Comparison of ENCODE assay signal across 1 cellular context in the genomic region with DNA sequence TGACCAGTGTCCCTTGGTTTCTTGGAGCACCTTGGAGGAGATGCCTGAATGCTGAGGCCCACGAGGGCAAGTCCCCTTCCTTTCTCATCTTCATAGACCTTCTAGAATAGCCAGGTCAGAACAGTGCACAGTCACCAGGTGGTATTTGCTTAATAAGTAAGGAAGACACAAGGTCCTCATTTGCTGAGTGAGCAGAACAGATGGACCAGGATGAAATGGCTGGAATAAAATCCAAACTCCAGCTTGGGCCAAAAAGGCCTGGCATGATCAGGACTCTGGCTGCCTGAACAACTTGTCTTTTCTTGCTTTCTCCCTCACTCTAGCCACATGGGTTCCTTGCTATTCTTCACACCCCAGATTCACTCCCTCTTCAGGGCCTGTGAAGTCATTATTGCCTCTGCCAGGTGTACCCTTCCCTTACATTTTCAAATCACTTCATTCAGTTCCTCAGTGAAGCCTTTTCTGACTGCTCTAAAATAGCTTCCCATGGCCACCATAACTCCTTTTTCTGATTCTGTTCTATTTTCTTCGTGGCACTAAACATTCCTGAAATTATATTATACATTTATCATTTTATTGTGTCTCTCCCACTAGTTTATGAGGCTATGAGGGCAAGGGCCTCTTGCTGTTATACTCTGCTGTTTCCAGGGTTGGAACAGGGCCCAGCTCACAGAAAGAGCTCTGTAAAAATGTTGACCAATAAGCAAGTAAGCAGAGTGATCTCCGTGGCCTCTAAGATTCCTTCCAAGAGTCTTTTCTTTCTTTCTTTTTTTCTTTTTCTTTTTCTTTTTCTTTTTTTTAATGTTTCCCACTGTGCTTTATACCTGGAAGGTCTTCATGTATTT.
TF ChIP-seq lines count a peak whose summit lies in the region.

No MANE protein-coding gene starts in this region.

TF ChIP-seq in GM23338, 12 proteins besides CTCF, POLR2A, EP300 and RAD21 (continued from another document):
- TF ChIP-seq, protein P1, sequence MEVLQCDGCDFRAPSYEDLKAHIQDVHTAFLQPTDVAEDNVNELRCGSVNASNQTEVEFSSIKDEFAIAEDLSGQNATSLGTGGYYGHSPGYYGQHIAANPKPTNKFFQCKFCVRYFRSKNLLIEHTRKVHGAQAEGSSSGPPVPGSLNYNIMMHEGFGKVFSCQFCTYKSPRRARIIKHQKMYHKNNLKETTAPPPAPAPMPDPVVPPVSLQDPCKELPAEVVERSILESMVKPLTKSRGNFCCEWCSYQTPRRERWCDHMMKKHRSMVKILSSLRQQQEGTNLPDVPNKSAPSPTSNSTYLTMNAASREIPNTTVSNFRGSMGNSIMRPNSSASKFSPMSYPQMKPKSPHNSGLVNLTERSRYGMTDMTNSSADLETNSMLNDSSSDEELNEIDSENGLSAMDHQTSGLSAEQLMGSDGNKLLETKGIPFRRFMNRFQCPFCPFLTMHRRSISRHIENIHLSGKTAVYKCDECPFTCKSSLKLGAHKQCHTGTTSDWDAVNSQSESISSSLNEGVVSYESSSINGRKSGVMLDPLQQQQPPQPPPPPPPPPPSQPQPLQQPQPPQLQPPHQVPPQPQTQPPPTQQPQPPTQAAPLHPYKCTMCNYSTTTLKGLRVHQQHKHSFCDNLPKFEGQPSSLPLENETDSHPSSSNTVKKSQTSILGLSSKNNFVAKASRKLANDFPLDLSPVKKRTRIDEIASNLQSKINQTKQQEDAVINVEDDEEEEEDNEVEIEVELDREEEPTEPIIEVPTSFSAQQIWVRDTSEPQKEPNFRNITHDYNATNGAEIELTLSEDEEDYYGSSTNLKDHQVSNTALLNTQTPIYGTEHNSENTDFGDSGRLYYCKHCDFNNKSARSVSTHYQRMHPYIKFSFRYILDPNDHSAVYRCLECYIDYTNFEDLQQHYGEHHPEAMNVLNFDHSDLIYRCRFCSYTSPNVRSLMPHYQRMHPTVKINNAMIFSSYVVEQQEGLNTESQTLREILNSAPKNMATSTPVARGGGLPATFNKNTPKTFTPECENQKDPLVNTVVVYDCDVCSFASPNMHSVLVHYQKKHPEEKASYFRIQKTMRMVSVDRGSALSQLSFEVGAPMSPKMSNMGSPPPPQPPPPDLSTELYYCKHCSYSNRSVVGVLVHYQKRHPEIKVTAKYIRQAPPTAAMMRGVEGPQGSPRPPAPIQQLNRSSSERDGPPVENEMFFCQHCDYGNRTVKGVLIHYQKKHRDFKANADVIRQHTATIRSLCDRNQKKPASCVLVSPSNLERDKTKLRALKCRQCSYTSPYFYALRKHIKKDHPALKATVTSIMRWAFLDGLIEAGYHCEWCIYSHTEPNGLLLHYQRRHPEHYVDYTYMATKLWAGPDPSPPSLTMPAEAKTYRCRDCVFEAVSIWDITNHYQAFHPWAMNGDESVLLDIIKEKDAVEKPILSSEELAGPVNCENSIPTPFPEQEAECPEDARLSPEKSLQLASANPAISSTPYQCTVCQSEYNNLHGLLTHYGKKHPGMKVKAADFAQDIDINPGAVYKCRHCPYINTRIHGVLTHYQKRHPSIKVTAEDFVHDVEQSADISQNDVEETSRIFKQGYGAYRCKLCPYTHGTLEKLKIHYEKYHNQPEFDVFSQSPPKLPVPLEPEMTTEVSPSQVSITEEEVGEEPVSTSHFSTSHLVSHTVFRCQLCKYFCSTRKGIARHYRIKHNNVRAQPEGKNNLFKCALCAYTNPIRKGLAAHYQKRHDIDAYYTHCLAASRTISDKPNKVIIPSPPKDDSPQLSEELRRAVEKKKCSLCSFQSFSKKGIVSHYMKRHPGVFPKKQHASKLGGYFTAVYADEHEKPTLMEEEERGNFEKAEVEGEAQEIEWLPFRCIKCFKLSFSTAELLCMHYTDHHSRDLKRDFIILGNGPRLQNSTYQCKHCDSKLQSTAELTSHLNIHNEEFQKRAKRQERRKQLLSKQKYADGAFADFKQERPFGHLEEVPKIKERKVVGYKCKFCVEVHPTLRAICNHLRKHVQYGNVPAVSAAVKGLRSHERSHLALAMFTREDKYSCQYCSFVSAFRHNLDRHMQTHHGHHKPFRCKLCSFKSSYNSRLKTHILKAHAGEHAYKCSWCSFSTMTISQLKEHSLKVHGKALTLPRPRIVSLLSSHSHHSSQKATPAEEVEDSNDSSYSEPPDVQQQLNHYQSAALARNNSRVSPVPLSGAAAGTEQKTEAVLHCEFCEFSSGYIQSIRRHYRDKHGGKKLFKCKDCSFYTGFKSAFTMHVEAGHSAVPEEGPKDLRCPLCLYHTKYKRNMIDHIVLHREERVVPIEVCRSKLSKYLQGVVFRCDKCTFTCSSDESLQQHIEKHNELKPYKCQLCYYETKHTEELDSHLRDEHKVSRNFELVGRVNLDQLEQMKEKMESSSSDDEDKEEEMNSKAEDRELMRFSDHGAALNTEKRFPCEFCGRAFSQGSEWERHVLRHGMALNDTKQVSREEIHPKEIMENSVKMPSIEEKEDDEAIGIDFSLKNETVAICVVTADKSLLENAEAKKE (CRISPR knock-in tag; IDR thresholded peaks at IDR 0.05): no peak
- no peak for TF ChIP-seq ZNF114 (CRISPR knock-in tag; IDR thresholded peaks at IDR 0.05)
- TF ChIP-seq, protein P2, sequence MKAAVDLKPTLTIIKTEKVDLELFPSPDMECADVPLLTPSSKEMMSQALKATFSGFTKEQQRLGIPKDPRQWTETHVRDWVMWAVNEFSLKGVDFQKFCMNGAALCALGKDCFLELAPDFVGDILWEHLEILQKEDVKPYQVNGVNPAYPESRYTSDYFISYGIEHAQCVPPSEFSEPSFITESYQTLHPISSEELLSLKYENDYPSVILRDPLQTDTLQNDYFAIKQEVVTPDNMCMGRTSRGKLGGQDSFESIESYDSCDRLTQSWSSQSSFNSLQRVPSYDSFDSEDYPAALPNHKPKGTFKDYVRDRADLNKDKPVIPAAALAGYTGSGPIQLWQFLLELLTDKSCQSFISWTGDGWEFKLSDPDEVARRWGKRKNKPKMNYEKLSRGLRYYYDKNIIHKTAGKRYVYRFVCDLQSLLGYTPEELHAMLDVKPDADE (IDR thresholded peaks at IDR 0.05): no peak
- no peak for TF ChIP-seq NANOG (IDR thresholded peaks at IDR 0.05; ENCODE audit: borderline replicate concordance)
